Comparison of ENCODE assay signal across 8 cellular contexts in genomic region chr11:77993902-77994301, GRCh38. TPM values are rescaled to one million over a fixed set of nuclear protein-coding genes. Genes with fewer than 3 reads are reported as not detected.
DNase-seq lines count a peak whose midpoint lies in the region; ATAC-seq and TF ChIP-seq lines count a peak whose summit lies in the region.

No MANE protein-coding gene starts in this region.

- peaks cover 14% of the 10 kb centered on the region for H3K4me1 ChIP-seq in MM.1S (ENCODE audit: low read length)

- H3K36me3 Mint-ChIP-seq in nephron progenitor cell (ENCODE audit: low read depth) = peaks cover 8% of the 10 kb centered on the region

- H3F3A ChIP-seq in MM.1S (ENCODE audit: insufficient read depth, low read length) = peaks cover 11% of the 10 kb centered on the region; the same call in 1 of the 2 replicates

- no peaks in the 10 kb centered on the region for H3K9me3 Mint-ChIP-seq in nephron progenitor cell

- H3K4me3 ChIP-seq in MM.1S (ENCODE audit: low read length) = peak overlapping the region; percentile 99

- H3K4me3 Mint-ChIP-seq in nephron progenitor cell = peak overlapping the region; percentile 98

- peak overlapping the region; percentile 97 for H3K4me2 ChIP-seq in MM.1S (ENCODE audit: low read depth, low read length)

- H3K9me3 ChIP-seq in MM.1S (replicated peaks; ENCODE audit: insufficient read depth, low read length) = no peaks in the 10 kb centered on the region

- no peaks in the 10 kb centered on the region for H4K20me1 ChIP-seq in MM.1S (ENCODE audit: insufficient read depth, low read length)

- peaks cover 9% of the 10 kb centered on the region for H3K27me3 Mint-ChIP-seq in nephron progenitor cell (ENCODE audit: low read depth, poor library complexity)

- H3K9ac ChIP-seq in MM.1S (ENCODE audit: low read length) = peak overlapping the region; percentile 78

- H3K27ac Mint-ChIP-seq in nephron progenitor cell = peak overlapping the region; percentile 90

- no peak for TF ChIP-seq CTCF in MM.1S (IDR thresholded peaks at IDR 0.05; ENCODE audit: low read length)
- no peak for TF ChIP-seq CTCF in nephron progenitor cell (IDR thresholded peaks at IDR 0.05)

- ATAC-seq in HG03520 (IDR thresholded peaks at IDR 0.05; ENCODE audit: unreplicated experiment) (no peak), HG03439 (IDR thresholded peaks at IDR 0.05; ENCODE audit: unreplicated experiment) (no peak)

- H3K27ac ChIP-seq in MM.1S (ENCODE audit: low read length) = peak overlapping the region; percentile 79; the same call in 1 of the 2 replicates

- peaks cover 16% of the 10 kb centered on the region for H3K4me1 Mint-ChIP-seq in nephron progenitor cell

- DNase-seq in CD1c-positive myeloid dendritic cell (ENCODE audit: extremely low spot score) (peak; percentile 1), MM.1S (no peak), dermis blood vessel endothelial cell (peak; percentile 2), nephron progenitor cell (peak; percentile 5), ecto neural progenitor cell (ENCODE audit: low spot score) (no peak)
- no peak for DNase-seq in stimulated activated naive CD4-positive, alpha-beta T cell treated with Interleukin-2 at 50 U/mL for 16 hours (lab: John Stamatoyannopoulos, UW)

- H3K79me2 ChIP-seq in MM.1S (ENCODE audit: low read length) = peaks cover 32% of the 10 kb centered on the region

- no peaks in the 10 kb centered on the region for H3K27me3 ChIP-seq in MM.1S (replicated peaks; ENCODE audit: insufficient read depth, low read length)

- H3K9me2 ChIP-seq in MM.1S (replicated peaks; ENCODE audit: insufficient read depth, low read length) = no peaks in the 10 kb centered on the region

- no peaks in the 10 kb centered on the region; the same call in 1 of the 2 replicates for H3K36me3 ChIP-seq in MM.1S (replicated peaks; ENCODE audit: insufficient read depth, low read length)

- H2AFZ ChIP-seq in MM.1S (ENCODE audit: low read length) = peak overlapping the region; percentile 98

RNA-seq across cellular contexts. Expression of gene INTS4, which starts 0.6 kb away (rescaled TPM):
- 33.8 and 45.1 TPM in 2 replicates for total RNA-seq in dermis blood vessel endothelial cell

RNA-seq across cellular contexts. Expression of gene KCTD14, which starts 29.2 kb away (rescaled TPM):
- 0.51 and 1.1 TPM in 2 replicates for total RNA-seq in dermis blood vessel endothelial cell

Comparison
In these comparisons a context has a peak if more than half of its experiments do, and no peak if none do; other contexts are left out.
1. DNase-seq: peak in CD1c-positive myeloid dendritic cell (single experiment), dermis blood vessel endothelial cell (single experiment) and nephron progenitor cell (single experiment); none in MM.1S (single experiment), ecto neural progenitor cell (single experiment) and stimulated activated naive CD4-positive, alpha-beta T cell treated with Interleukin-2 at 50 U/mL for 16 hours (single experiment).